ENCODE assay signal across 9 cellular contexts in the genomic region with DNA sequence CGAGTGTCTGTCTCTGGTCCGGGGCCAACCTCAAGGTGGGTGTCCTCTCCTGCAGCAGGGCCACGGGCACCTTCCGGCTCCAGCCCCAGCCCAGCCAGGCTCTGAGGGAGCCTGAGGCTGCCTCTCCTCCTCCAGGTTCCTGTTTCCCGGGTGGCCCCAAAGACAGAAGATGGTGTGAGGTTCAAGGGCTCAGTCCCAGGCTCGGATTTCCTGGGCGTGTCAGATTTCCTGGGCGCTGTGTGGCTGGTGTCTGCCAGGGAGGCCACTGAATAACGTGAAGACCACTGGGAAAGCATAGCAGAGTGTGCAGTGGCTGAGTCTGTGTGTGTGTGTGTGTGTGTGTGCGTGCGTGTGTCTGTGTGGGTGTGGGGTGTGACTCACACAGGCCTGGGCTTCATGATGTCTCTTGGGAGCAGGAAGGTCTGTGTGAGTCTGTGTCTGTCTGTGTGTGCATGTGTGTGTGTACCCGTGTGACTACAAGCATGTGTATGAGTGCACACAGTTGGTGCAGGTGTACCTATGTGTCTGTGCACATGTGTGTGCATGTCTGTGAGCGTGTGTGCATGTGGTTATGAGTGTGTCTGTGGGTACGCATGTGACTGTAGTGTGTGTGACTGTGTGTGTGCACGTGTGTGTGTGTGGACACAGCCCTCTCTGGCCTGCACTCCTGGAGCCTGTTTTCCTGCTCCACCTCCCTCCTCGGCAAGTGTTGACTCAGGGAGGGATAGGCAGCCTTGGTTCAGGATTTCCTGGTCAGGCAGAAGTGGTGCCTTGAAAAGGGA. TPM values are rescaled to one million over a fixed set of nuclear protein-coding genes. Genes with fewer than 3 reads are reported as not detected.
DNase-seq lines count a peak whose midpoint lies in the region; ATAC-seq, FAIRE-seq and TF ChIP-seq lines count a peak whose summit lies in the region.
"Had no signal": no experiment of that assay in that cellular context is flagged by ENCODE, and none has a peak within 500 bp of the region (broad histone marks: within the 10 kb centered on the region; RNA-seq: fewer than 3 reads in every experiment).

No MANE protein-coding gene starts in this region.

- no peaks in the 10 kb centered on the region for H3K9me3 ChIP-seq in HEK293 (ENCODE audit: control insufficient read depth, insufficient read depth, low read depth, low read length)
- no peaks in the 10 kb centered on the region for H3K9me3 ChIP-seq in SJCRH30 (replicated peaks)
- no peaks in the 10 kb centered on the region for H3K9me3 ChIP-seq in H1 (ENCODE audit: insufficient read depth in 2 of 2, low read depth in 1 of 2, low read length in 1 of 2)
- H3K9me3 ChIP-seq in neutrophil: no peaks in the 10 kb centered on the region
- H3K9me3 ChIP-seq in WERI-Rb-1 (ENCODE audit: severe bottlenecking): no peaks in the 10 kb centered on the region

- H4K5ac ChIP-seq in H1 (ENCODE audit: insufficient read length, low read depth, low read length): no peak overlapping the region

- no peak overlapping the region for H2AFZ ChIP-seq in H1 (ENCODE audit: low read length)

- H4K91ac ChIP-seq in H1 (replicated peaks; ENCODE audit: insufficient read length, low read length): peak overlapping the region; percentile 87

- H3K9ac ChIP-seq in H1 (replicated peaks in 1 of 4; ENCODE audit: extremely low read depth in 1 of 4, low read depth in 3 of 4, low read length in 3 of 4): no peak overlapping the region; a peak in 2 of 7 replicates

- peak overlapping the region; percentile 100 for H2BK15ac ChIP-seq in H1 (ENCODE audit: low read length)

- 93% methylated on average over 16 of the region's 16 CpGs; no CpG with 5 or more reads in 1 of the 2 experiments for WGBS in H1 (ENCODE audit: extremely low coverage in 1 of 2, insufficient coverage in 1 of 2, insufficient read length in 1 of 2, insufficient replicate concordance in 2 of 2, low coverage in 1 of 2, low lambda C conversion rate in 2 of 2, missing lambda C conversion rate in 1 of 2), 2 experiments

- no peak for TF ChIP-seq RAD21 in H1 (IDR thresholded peaks at IDR 0.05 in 1 of 2, conservative IDR thresholded peaks at IDR 0.05 in 1 of 2; ENCODE audit: low read depth in 2 of 2, low read length in 2 of 2)

- no peak overlapping the region for H3K56ac ChIP-seq in H1 (replicated peaks; ENCODE audit: insufficient read length, low read depth, low read length)

- peak overlapping the region; percentile 88 for H2BK5ac ChIP-seq in H1 (ENCODE audit: low read depth, low read length)

- peak; percentile 72 to 83 for DNase-seq in SJCRH30
- no peak for DNase-seq in H1 (ENCODE audit: low read depth in 1 of 2, low spot score in 2 of 2)
- DNase-seq in WERI-Rb-1: no peak
- DNase-seq in occipital lobe (lab: John Stamatoyannopoulos, UW): no peak
- no peak for DNase-seq in SK-N-DZ (ENCODE audit: low spot score)

- no peaks in the 10 kb centered on the region for H3K79me2 ChIP-seq in H1 (ENCODE audit: control insufficient read depth in 1 of 2, insufficient read depth in 2 of 2, low read length in 2 of 2)

- TF ChIP-seq CTCF in HEK293 (tag by site-specific recombination; IDR thresholded peaks at IDR 0.05) (no peak), H1 (IDR thresholded peaks at IDR 0.05; ENCODE audit: control extremely low read depth in 1 of 3, insufficient read depth in 1 of 3, low read depth in 1 of 3, low read length in 3 of 3) (no peak), neutrophil (IDR thresholded peaks at IDR 0.05) (no peak), WERI-Rb-1 (IDR thresholded peaks at IDR 0.05; ENCODE audit: low read depth, low read length) (no peak)

- no peaks in the 10 kb centered on the region for H3K23me2 ChIP-seq in H1 (ENCODE audit: low read depth, low read length)

- H3K4me1 ChIP-seq in HEK293 (ENCODE audit: control insufficient read depth, insufficient read depth, low read length) (peaks cover 14% of the 10 kb centered on the region), SJCRH30 (peaks cover 34% of the 10 kb centered on the region), H1 (replicated peaks in 1 of 4; ENCODE audit: control insufficient read depth in 3 of 4, insufficient read depth in 4 of 4, low read length in 3 of 4) (peaks cover 0 to 24% (median 10%) of the 10 kb centered on the region in 4 experiments; a peak in 6 of 7 replicates), neutrophil (ENCODE audit: control insufficient read depth in 1 of 2, insufficient read depth in 1 of 2, low read depth in 1 of 2, low read length in 1 of 2) (peaks cover 46 to 49% of the 10 kb centered on the region in 2 experiments)

- H3K79me1 ChIP-seq in H1 (ENCODE audit: low read depth, low read length): no peaks in the 10 kb centered on the region

- no peak for FAIRE-seq in H1 (lab: Jason Lieb, UNC)

- no peak for TF ChIP-seq EP300 in H1 (IDR thresholded peaks at IDR 0.05; ENCODE audit: borderline replicate concordance in 1 of 2, low read depth in 2 of 2, low read length in 2 of 2)

- H3K4ac ChIP-seq in H1 (replicated peaks; ENCODE audit: insufficient read length, low read depth, low read length): peak overlapping the region; percentile 93

- POLR2A ChIA-PET in HEK293 (lab: Yijun Ruan, JAX): no interaction called here
- POLR2A ChIA-PET in H1 (lab: Charles Lee; ENCODE audit: partially characterized antibody): interaction anchor here (1.2 to 1.4 kb wide), 3 partner anchors 12 to 100 kb away, joined by 3 to 4 read pairs (median 3); a partner anchor contains a TSS

- H2BK20ac ChIP-seq in H1 (ENCODE audit: low read length): peak overlapping the region; percentile 100

- H2BK12ac ChIP-seq in H1 (ENCODE audit: low read depth, low read length): peak overlapping the region; percentile 100; the same call in 1 of the 2 replicates

- H3K4me3 ChIP-seq in HEK293 (ENCODE audit: low read depth, low read length) (no peak overlapping the region), SJCRH30 (peak overlapping the region; percentile 31), H1 (ENCODE audit: extremely low read depth in 1 of 4, insufficient read depth in 2 of 4, low read depth in 3 of 4, low read length in 4 of 4) (no peak overlapping the region), neutrophil (ENCODE audit: low read depth in 1 of 2, low read length in 1 of 2) (no peak overlapping the region), WERI-Rb-1 (ENCODE audit: low read depth, low read length) (no peak overlapping the region)

- H2AK5ac ChIP-seq in H1 (ENCODE audit: low read depth, low read length): peak overlapping the region; percentile 98

- H3K27ac ChIP-seq in HEK293 (ENCODE audit: extremely low read depth, low read depth, low read length): peak overlapping the region; percentile 17; the same call in 1 of the 2 replicates
- no peak overlapping the region for H3K27ac ChIP-seq in SJCRH30
- H3K27ac ChIP-seq in H1 (ENCODE audit: low read depth, low read length): no peak overlapping the region
- H3K27ac ChIP-seq in neutrophil: peak overlapping the region; percentile 62
- no peak overlapping the region for H3K27ac ChIP-seq in WERI-Rb-1

- H3K27me3 ChIP-seq in SJCRH30: no peaks in the 10 kb centered on the region
- H3K27me3 ChIP-seq in H1 (replicated peaks in 1 of 4; ENCODE audit: control insufficient read depth in 3 of 4, extremely low read depth in 1 of 4, insufficient read depth in 3 of 4, low read length in 3 of 4): no peaks in the 10 kb centered on the region
- H3K27me3 ChIP-seq in neutrophil: no peaks in the 10 kb centered on the region
- H3K27me3 ChIP-seq in WERI-Rb-1 (ENCODE audit: insufficient read depth, low read depth, severe bottlenecking): no peaks in the 10 kb centered on the region

- H3K36me3 ChIP-seq in HEK293 (ENCODE audit: control insufficient read depth in 2 of 2, insufficient read depth in 1 of 2, low read length in 2 of 2) (no peaks in the 10 kb centered on the region), SJCRH30 (no peaks in the 10 kb centered on the region), H1 (ENCODE audit: control insufficient read depth in 2 of 4, insufficient read depth in 4 of 4, low read length in 3 of 4) (no peaks in the 10 kb centered on the region), neutrophil (no peaks in the 10 kb centered on the region), WERI-Rb-1 (no peaks in the 10 kb centered on the region)

- H3K23ac ChIP-seq in H1 (ENCODE audit: insufficient read length): no peak overlapping the region

- peak overlapping the region; percentile 37 for H2BK120ac ChIP-seq in H1 (replicated peaks; ENCODE audit: low read depth, low read length)

- H3K18ac ChIP-seq in H1 (ENCODE audit: extremely low read depth, low read length): peak overlapping the region; percentile 71

- H3K4me2 ChIP-seq in H1 (ENCODE audit: insufficient read depth in 1 of 2, low read depth in 2 of 2, low read length in 2 of 2): no peak overlapping the region

- no peak for TF ChIP-seq POLR2A in H1 (IDR thresholded peaks at IDR 0.05; ENCODE audit: control extremely low read depth in 1 of 2, low read depth in 2 of 2, low read length in 2 of 2)

- ATAC-seq in GM19467 (IDR thresholded peaks at IDR 0.05; ENCODE audit: unreplicated experiment): no peak

- CTCF ChIA-PET in HEK293 (lab: Yijun Ruan, JAX) (no interaction called here), H1 (lab: Charles Lee; ENCODE audit: partially characterized antibody) (interaction anchor here (0.5 to 1.0 kb wide), 3 partner anchors 16 to 126 kb away, joined by 3 to 4 read pairs (median 3); no protein-coding TSS in a partner anchor)

- no peak overlapping the region for H4K8ac ChIP-seq in H1 (ENCODE audit: extremely low read depth, insufficient read depth, low read length)

- H4K20me1 ChIP-seq in H1 (replicated peaks in 1 of 2; ENCODE audit: control insufficient read depth in 1 of 2, insufficient read depth in 2 of 2, low read length in 2 of 2): no peaks in the 10 kb centered on the region

- no peak overlapping the region for H3K14ac ChIP-seq in H1 (ENCODE audit: insufficient read length)

RNA-seq across cellular contexts. Expression of a gene that starts 28.3 kb away (rescaled TPM):
- 5.8 and 5.9 TPM in 2 replicates for total RNA-seq in SJCRH30 (2014; rRNA removed; shearing (Covaris generic))
- 2.7 and 3.0 TPM in 2 replicates for total RNA-seq in H1 (2021; fragmentation: NEBNext Ultra II Directional; extraction: Animal tissue kit (Norgen Biotek cat#: 25700))
- 2.0 and 2.4 TPM in 2 replicates for polyA plus RNA-seq in H1 (2011; rRNA removed)
- polyA plus RNA-seq in H1 (2011; cell fraction: cytosol; rRNA removed): 2.1 TPM
- 1.4 TPM for polyA plus RNA-seq in H1 (2011; cell fraction: nucleus; rRNA removed)
- 1.1 to 1.9 TPM (median 1.5 TPM) in 4 replicates for polyA plus RNA-seq in H1 (2012, experiment 1 of 2)
- polyA plus RNA-seq in H1 (2012, experiment 2 of 2): 1.4 TPM
- 1.5 TPM for polyA plus RNA-seq in H1 (2013, experiment 1 of 2)
- 1.3 TPM for polyA plus RNA-seq in H1 (2013, experiment 2 of 2)
- 1.4 and 1.6 TPM in 2 replicates for polyA minus RNA-seq in H1 (2011; rRNA and poly(A)+ RNA removed)
- polyA minus RNA-seq in H1 (2011; cell fraction: cytosol; rRNA and poly(A)+ RNA removed): 2.1 TPM
- 6.4 TPM for polyA minus RNA-seq in H1 (2011; cell fraction: nucleus; rRNA and poly(A)+ RNA removed)
- 2.8 TPM for total RNA-seq in occipital lobe
- polyA plus RNA-seq in SK-N-DZ (2014; cell fraction: cytosol; rRNA removed): 0.22 and 1.0 TPM in 2 replicates
- 0.73 and 0.80 TPM in 2 replicates for polyA plus RNA-seq in SK-N-DZ (2014; cell fraction: nucleus; rRNA removed)

RNA-seq across cellular contexts. Expression of a gene that starts 48.4 kb away (rescaled TPM):
- total RNA-seq in SJCRH30 (2014; rRNA removed; shearing (Covaris generic)): not detected in 2 replicates
- total RNA-seq in H1 (2021; fragmentation: NEBNext Ultra II Directional; extraction: Animal tissue kit (Norgen Biotek cat#: 25700)): 3.2 and 3.7 TPM in 2 replicates
- 7.1 and 11.5 TPM in 2 replicates for polyA plus RNA-seq in H1 (2011; rRNA removed)
- polyA plus RNA-seq in H1 (2011; cell fraction: cytosol; rRNA removed): 5.3 TPM
- polyA plus RNA-seq in H1 (2011; cell fraction: nucleus; rRNA removed): 17.8 TPM
- polyA plus RNA-seq in H1 (2012, experiment 1 of 2): 3.7 to 6.3 TPM (median 4.5 TPM) in 4 replicates
- polyA plus RNA-seq in H1 (2012, experiment 2 of 2): 3.0 TPM
- polyA plus RNA-seq in H1 (2013, experiment 1 of 2): 4.2 TPM
- polyA plus RNA-seq in H1 (2013, experiment 2 of 2): 4.0 TPM
- 2.2 and 2.9 TPM in 2 replicates for polyA minus RNA-seq in H1 (2011; rRNA and poly(A)+ RNA removed)
- 3.4 TPM for polyA minus RNA-seq in H1 (2011; cell fraction: cytosol; rRNA and poly(A)+ RNA removed)
- 3.1 TPM for polyA minus RNA-seq in H1 (2011; cell fraction: nucleus; rRNA and poly(A)+ RNA removed)
- 2.5 TPM for total RNA-seq in occipital lobe
- polyA plus RNA-seq in SK-N-DZ (2014; cell fraction: cytosol; rRNA removed): not detected in 2 replicates
- polyA plus RNA-seq in SK-N-DZ (2014; cell fraction: nucleus; rRNA removed): 0.52 TPM in 1 of 2 replicates, not detected in the other
- total RNA-seq: pulmonary artery endothelial cell had no signal

Comparison
In these comparisons a context has a peak if more than half of its experiments do, and no peak if none do; other contexts are left out.
1. H3K27ac ChIP-seq: peak in HEK293 (single experiment) and neutrophil (single experiment); none in SJCRH30 (single experiment), H1 (single experiment) and WERI-Rb-1 (single experiment).
2. DNase-seq: peak in SJCRH30 (2 of 2); none in H1 (0 of 2), WERI-Rb-1 (single experiment), occipital lobe (single experiment) and SK-N-DZ (single experiment).